ENCODE assay signal across 8 cellular contexts in genomic region chr1:84632975-84633427, GRCh38. TPM values are rescaled to one million over a fixed set of nuclear protein-coding genes. Genes with fewer than 3 reads are reported as not detected.
DNase-seq lines count a peak whose midpoint lies in the region; ATAC-seq and FAIRE-seq lines count a peak whose summit lies in the region.
"Had no signal": no experiment of that assay in that cellular context is flagged by ENCODE, and none has a peak within 500 bp of the region (broad histone marks: within the 10 kb centered on the region; RNA-seq: fewer than 3 reads in every experiment).

No MANE protein-coding gene starts in this region.

- intact Hi-C loops in activated T-helper 2 cell treated with anti-CD3 and anti-CD28 coated beads, Interferon-gamma antibody, Interleukin-2, Interleukin-4, amounts not matched to agents 10 μg/mL and 5 μg/mL and 100 μg/mL, durations not matched to agents 14 hours and 24 hours and 36 hours (cut with micrococcal nuclease) = no loop called here

- H3K9ac ChIP-seq in duodenal mucosa (ENCODE audit: low read depth in 1 of 2, low read length in 2 of 2) = peak overlapping the region in 1 of 2 donors; percentile 41

- H3K4me1 ChIP-seq in duodenal mucosa (ENCODE audit: control insufficient read depth in 1 of 2, insufficient read depth in 2 of 2, low read length in 2 of 2) = peaks cover 17 to 38% of the 10 kb centered on the region in 2 donors

- no peaks in the 10 kb centered on the region for H3K27me3 ChIP-seq in duodenal mucosa (ENCODE audit: control insufficient read depth in 1 of 2, insufficient read depth in 2 of 2, low read length in 2 of 2)

- peak; percentile 72 for ATAC-seq in GM19463 (IDR thresholded peaks at IDR 0.05; ENCODE audit: unreplicated experiment)
- no peak for ATAC-seq in HG03571 (IDR thresholded peaks at IDR 0.05; ENCODE audit: unreplicated experiment)

- peaks cover 8% of the 10 kb centered on the region for H3K4me1 Mint-ChIP-seq in activated T-helper 2 cell treated with anti-CD3 and anti-CD28 coated beads, Interferon-gamma antibody, Interleukin-2, Interleukin-4, amounts not matched to agents 10 μg/mL and 5 μg/mL and 100 μg/mL, durations not matched to agents 14 hours and 24 hours and 36 hours (ENCODE audit: low read depth)

- H3K4me3 Mint-ChIP-seq in activated T-helper 2 cell treated with anti-CD3 and anti-CD28 coated beads, Interferon-gamma antibody, Interleukin-2, Interleukin-4, amounts not matched to agents 10 μg/mL and 5 μg/mL and 100 μg/mL, durations not matched to agents 14 hours and 24 hours and 36 hours (ENCODE audit: low read depth) = no peak overlapping the region

- H3K4me3 ChIP-seq in duodenal mucosa (ENCODE audit: low read depth in 1 of 2, low read length in 2 of 2) = peak overlapping the region in 1 of 2 donors; percentile 13

- peak overlapping the region; percentile 71 for H3K27ac ChIP-seq in duodenal mucosa (ENCODE audit: low read depth, low read length)

- no peak overlapping the region for H3K27ac Mint-ChIP-seq in activated T-helper 2 cell treated with anti-CD3 and anti-CD28 coated beads, Interferon-gamma antibody, Interleukin-2, Interleukin-4, amounts not matched to agents 10 μg/mL and 5 μg/mL and 100 μg/mL, durations not matched to agents 14 hours and 24 hours and 36 hours

- DNase-seq in HTR-8/SVneo (ENCODE audit: insufficient read length, low spot score) (peak; percentile 49), pulmonary artery endothelial cell (ENCODE audit: low read depth, low spot score) (peak; percentile 35), NCI-H774 (lab: John Stamatoyannopoulos, UW) (no peak)
- DNase-seq in activated T-helper 2 cell treated with anti-CD3 and anti-CD28 coated beads, Interferon-gamma antibody, Interleukin-2, Interleukin-4, amounts not matched to agents 10 μg/mL and 5 μg/mL and 100 μg/mL, durations not matched to agents 14 hours and 24 hours and 36 hours (ENCODE audit: low spot score) = no peak
- DNase-seq: NCI-H1694 had no signal

- H3K9me3 Mint-ChIP-seq in activated T-helper 2 cell treated with anti-CD3 and anti-CD28 coated beads, Interferon-gamma antibody, Interleukin-2, Interleukin-4, amounts not matched to agents 10 μg/mL and 5 μg/mL and 100 μg/mL, durations not matched to agents 14 hours and 24 hours and 36 hours = no peaks in the 10 kb centered on the region

- H3K36me3 Mint-ChIP-seq in activated T-helper 2 cell treated with anti-CD3 and anti-CD28 coated beads, Interferon-gamma antibody, Interleukin-2, Interleukin-4, amounts not matched to agents 10 μg/mL and 5 μg/mL and 100 μg/mL, durations not matched to agents 14 hours and 24 hours and 36 hours (ENCODE audit: low read depth) = no peaks in the 10 kb centered on the region

- peaks cover 7% of the 10 kb centered on the region for H3K27me3 Mint-ChIP-seq in activated T-helper 2 cell treated with anti-CD3 and anti-CD28 coated beads, Interferon-gamma antibody, Interleukin-2, Interleukin-4, amounts not matched to agents 10 μg/mL and 5 μg/mL and 100 μg/mL, durations not matched to agents 14 hours and 24 hours and 36 hours (ENCODE audit: low read depth)

- peaks cover 0 to 6% of the 10 kb centered on the region in 2 donors for H3K9me3 ChIP-seq in duodenal mucosa (ENCODE audit: control insufficient read depth in 1 of 2, low read length in 2 of 2)

- FAIRE-seq in HTR-8/SVneo (lab: Jason Lieb, UNC) = peak; percentile 58

- no peaks in the 10 kb centered on the region for H3K36me3 ChIP-seq in duodenal mucosa (ENCODE audit: control insufficient read depth in 1 of 2, insufficient read depth in 2 of 2, low read length in 2 of 2)

RNA-seq across cellular contexts. Expression of gene SSX2IP, which starts 57.3 kb away (rescaled TPM):
- total RNA-seq in pulmonary artery endothelial cell = 8.3 and 12.3 TPM in 2 replicates
- total RNA-seq in activated T-helper 2 cell treated with anti-CD3 and anti-CD28 coated beads, Interferon-gamma antibody, Interleukin-2, Interleukin-4, amounts not matched to agents 10 μg/mL and 5 μg/mL and 100 μg/mL, durations not matched to agents 14 hours and 24 hours and 36 hours = 12.1 and 13.0 TPM in 2 replicates

RNA-seq across cellular contexts. Expression of gene CTBS, which starts 58.8 kb away (rescaled TPM):
- total RNA-seq in pulmonary artery endothelial cell = 5.9 and 6.3 TPM in 2 replicates
- 14.1 and 15.1 TPM in 2 replicates for total RNA-seq in activated T-helper 2 cell treated with anti-CD3 and anti-CD28 coated beads, Interferon-gamma antibody, Interleukin-2, Interleukin-4, amounts not matched to agents 10 μg/mL and 5 μg/mL and 100 μg/mL, durations not matched to agents 14 hours and 24 hours and 36 hours

Comparison
In these comparisons a context has a peak if more than half of its experiments do, and no peak if none do; other contexts are left out.
1. DNase-seq: peak in HTR-8/SVneo (single experiment) and pulmonary artery endothelial cell (single experiment); none in activated T-helper 2 cell treated with anti-CD3 and anti-CD28 coated beads, Interferon-gamma antibody, Interleukin-2, Interleukin-4, amounts not matched to agents 10 μg/mL and 5 μg/mL and 100 μg/mL, durations not matched to agents 14 hours and 24 hours and 36 hours (single experiment) and NCI-H774 (single experiment).